8 cellular contexts compared by ENCODE assay signal in genomic region chr10:30687698-30688213, GRCh38. TPM values are rescaled to one million over a fixed set of nuclear protein-coding genes. Genes with fewer than 3 reads are reported as not detected.
DNase-seq lines count a peak whose midpoint lies in the region; ATAC-seq and TF ChIP-seq lines count a peak whose summit lies in the region.

No MANE protein-coding gene starts in this region.

- peak; percentile 83 for TF ChIP-seq CTCF in GM10266 (IDR thresholded peaks at IDR 0.05; ENCODE audit: control insufficient read depth, insufficient read depth, low read depth, missing control alignments)
- peak; percentile 94 for TF ChIP-seq CTCF in activated CD8-positive, alpha-beta T cell treated with anti-CD3 and anti-CD28 coated beads for 36 hours (IDR thresholded peaks at IDR 0.05)

- CTCF ChIA-PET in activated CD8-positive, alpha-beta T cell treated with anti-CD3 and anti-CD28 coated beads for 36 hours (lab: Charles Lee): interaction anchor here (0.6 to 8.3 kb wide), 28 partner anchors 9 to 851 kb away, joined by 3 to 119 read pairs (median 4); no protein-coding TSS in a partner anchor

- H3K27ac Mint-ChIP-seq in activated CD8-positive, alpha-beta T cell treated with anti-CD3 and anti-CD28 coated beads for 36 hours: peak overlapping the region; percentile 7

- peak; percentile 77 for ATAC-seq in HG03039 (IDR thresholded peaks at IDR 0.05; ENCODE audit: unreplicated experiment)
- ATAC-seq in activated CD8-positive, alpha-beta T cell treated with anti-CD3 and anti-CD28 coated beads for 36 hours: peak; percentile 64
- no peak for ATAC-seq in HG03520 (IDR thresholded peaks at IDR 0.05; ENCODE audit: unreplicated experiment)

- H3K36me3 Mint-ChIP-seq in activated CD8-positive, alpha-beta T cell treated with anti-CD3 and anti-CD28 coated beads for 36 hours (ENCODE audit: low read depth): no peaks in the 10 kb centered on the region

- H3K9me3 Mint-ChIP-seq in activated CD8-positive, alpha-beta T cell treated with anti-CD3 and anti-CD28 coated beads for 36 hours: no peaks in the 10 kb centered on the region

- intact Hi-C loops in activated CD8-positive, alpha-beta T cell treated with anti-CD3 and anti-CD28 coated beads for 36 hours (cut with micrococcal nuclease): loop anchor here (5.0 kb wide), 1 partner anchor 35 kb away; no protein-coding TSS in a partner anchor

- H3K27me3 Mint-ChIP-seq in activated CD8-positive, alpha-beta T cell treated with anti-CD3 and anti-CD28 coated beads for 36 hours: peaks cover 10% of the 10 kb centered on the region

- POLR2A ChIA-PET in activated CD8-positive, alpha-beta T cell treated with anti-CD3 and anti-CD28 coated beads for 36 hours (lab: Charles Lee): interaction anchor here (0.9 to 1.5 kb wide), 3 partner anchors 14 to 17 kb away, joined by 3 to 6 read pairs (median 4); no protein-coding TSS in a partner anchor

- peaks cover 37% of the 10 kb centered on the region for H3K4me1 Mint-ChIP-seq in activated CD8-positive, alpha-beta T cell treated with anti-CD3 and anti-CD28 coated beads for 36 hours (ENCODE audit: low read depth)

- no peak overlapping the region for H3K4me3 Mint-ChIP-seq in activated CD8-positive, alpha-beta T cell treated with anti-CD3 and anti-CD28 coated beads for 36 hours

- DNase-seq in GM10266 (ENCODE audit: extremely low spot score): peak; percentile 58
- DNase-seq in NCI-H774 (lab: John Stamatoyannopoulos, UW): peak; percentile 32
- DNase-seq in activated CD8-positive, alpha-beta T cell treated with anti-CD3 and anti-CD28 coated beads for 36 hours: peak; percentile 87
- DNase-seq in effector CD4-positive, alpha-beta T cell: peak; percentile 74
- peak; percentile 78 for DNase-seq in lung microvascular endothelial cell (ENCODE audit: low read depth in 2 of 2)
- peak; percentile 69 for DNase-seq in stimulated activated CD8-positive, alpha-beta memory T cell treated with anti-CD3 and anti-CD28 coated beads, Interleukin-15, amount 100 ng/mL, for 24 hours (ENCODE audit: low read depth)

RNA-seq across cellular contexts. Expression of gene LYZL2, which starts 58.2 kb away (rescaled TPM):
- total RNA-seq in activated CD8-positive, alpha-beta T cell treated with anti-CD3 and anti-CD28 coated beads for 36 hours: not detected
- not detected in 2 replicates for total RNA-seq in lung microvascular endothelial cell

Comparison
In these comparisons a context has a peak if more than half of its experiments do, and no peak if none do; other contexts are left out.
1. DNase-seq: peak in every context shown above with its lines; median percentile 87 in activated CD8-positive, alpha-beta T cell treated with anti-CD3 and anti-CD28 coated beads for 36 hours; 78 in lung microvascular endothelial cell; 74 in effector CD4-positive, alpha-beta T cell; 69 in stimulated activated CD8-positive, alpha-beta memory T cell treated with anti-CD3 and anti-CD28 coated beads, Interleukin-15, amount 100 ng/mL, for 24 hours; 58 in GM10266; 32 in NCI-H774.